In the genomic region with DNA sequence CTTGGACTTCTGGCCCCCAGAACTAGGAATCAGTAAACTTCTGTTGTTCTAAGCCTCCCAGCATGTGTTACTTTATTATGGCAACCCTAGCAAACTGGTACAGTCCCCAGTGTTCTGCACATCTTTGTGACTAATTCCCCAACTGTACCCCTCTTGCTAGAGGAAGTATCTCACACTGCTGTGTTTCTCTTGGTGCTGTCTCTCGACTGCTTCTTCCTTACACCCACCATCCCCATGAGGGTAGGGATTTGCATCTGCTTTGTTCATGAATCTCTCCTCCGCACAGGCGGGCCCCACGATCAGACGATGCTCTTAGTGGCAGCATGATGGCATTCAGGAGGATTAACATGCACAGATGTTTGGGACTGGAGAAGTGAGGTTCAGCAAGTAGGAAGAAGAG, we compare ENCODE assay signal across 22 cellular contexts. TPM values are rescaled to one million over a fixed set of nuclear protein-coding genes. Genes with fewer than 3 reads are reported as not detected.
A peak's percentile ranks its signal among the peaks of the same experiment; 100 is the strongest.
DNase-seq lines count a peak whose midpoint lies in the region; ATAC-seq and TF ChIP-seq lines count a peak whose summit lies in the region.
"Had no signal": no experiment of that assay in that cellular context is flagged by ENCODE, and none has a peak within 500 bp of the region (broad histone marks: within the 10 kb centered on the region; RNA-seq: fewer than 3 reads in every experiment).

No MANE protein-coding gene starts in this region.

- peaks cover 16% of the 10 kb centered on the region for H3K4me1 Mint-ChIP-seq in activated CD4-positive, alpha-beta memory T cell treated with anti-CD3 and anti-CD28 coated beads for 36 hours (ENCODE audit: low read depth)
- H3K4me1 Mint-ChIP-seq in activated CD4-positive, alpha-beta memory T cell treated with anti-CD3 and anti-CD28 coated beads, Interleukin-2, amount 10 ng/mL, durations not matched to agents 7 days and 5 days: peaks cover 23% of the 10 kb centered on the region

- H4K20me1 ChIP-seq in PC-3 (ENCODE audit: low read length): no peaks in the 10 kb centered on the region
- H4K20me1 ChIP-seq: BLaER1 had no signal

- H3K36me3 Mint-ChIP-seq in activated CD4-positive, alpha-beta memory T cell treated with anti-CD3 and anti-CD28 coated beads for 36 hours: no peaks in the 10 kb centered on the region
- H3K36me3 Mint-ChIP-seq in activated CD4-positive, alpha-beta memory T cell treated with anti-CD3 and anti-CD28 coated beads, Interleukin-2, amount 10 ng/mL, durations not matched to agents 7 days and 5 days (ENCODE audit: low read depth): no peaks in the 10 kb centered on the region
- H3K36me3 Mint-ChIP-seq: WTC11 had no signal

- intact Hi-C loops in activated CD4-positive, alpha-beta memory T cell treated with anti-CD3 and anti-CD28 coated beads for 36 hours (cut with micrococcal nuclease): loop anchor here (1.0 to 5.0 kb wide), 2 partner anchors 8 to 627 kb away; no protein-coding TSS in a partner anchor
- intact Hi-C loops in head of caudate nucleus (cut with DNase I) (no loop called here), PC-3 (cut with micrococcal nuclease) (no loop called here)

- no peak overlapping the region for H2AFZ ChIP-seq in PC-3 (ENCODE audit: low read length)

- no peaks in the 10 kb centered on the region for H3K9me2 ChIP-seq in PC-3 (replicated peaks; ENCODE audit: low read length)

- H3K4me3 ChIP-seq in H7 (ENCODE audit: insufficient read depth, low read depth, low read length) (no peak overlapping the region), PC-3 (ENCODE audit: low read length) (no peak overlapping the region)
- H3K4me3 ChIP-seq: BLaER1, left ventricle myocardium inferior, tibial nerve had no signal

- no peaks in the 10 kb centered on the region for H3K27me3 ChIP-seq in H7 (ENCODE audit: control insufficient read depth, insufficient read depth, low read length)
- no peaks in the 10 kb centered on the region for H3K27me3 ChIP-seq in PC-3 (ENCODE audit: low read length)
- H3K27me3 ChIP-seq: BLaER1, tibial nerve had no signal

- H3K9me3 Mint-ChIP-seq in activated CD4-positive, alpha-beta memory T cell treated with anti-CD3 and anti-CD28 coated beads for 36 hours: no peaks in the 10 kb centered on the region
- H3K9me3 Mint-ChIP-seq in activated CD4-positive, alpha-beta memory T cell treated with anti-CD3 and anti-CD28 coated beads, Interleukin-2, amount 10 ng/mL, durations not matched to agents 7 days and 5 days: no peaks in the 10 kb centered on the region
- H3K9me3 Mint-ChIP-seq: HFFc6, WTC11 had no signal

- CTCF ChIA-PET in activated CD4-positive, alpha-beta memory T cell treated with anti-CD3 and anti-CD28 coated beads for 36 hours (lab: Charles Lee): no interaction called here
- CTCF ChIA-PET in activated CD4-positive, alpha-beta memory T cell treated with anti-CD3 and anti-CD28 coated beads, Interleukin-2, amount 10 ng/mL, durations not matched to agents 7 days and 5 days (lab: Charles Lee): no interaction called here
- CTCF ChIA-PET in PC-3 (lab: Charles Lee): no interaction called here

- H3K9ac ChIP-seq in PC-3 (ENCODE audit: low read length): no peak overlapping the region
- H3K9ac ChIP-seq: BLaER1 had no signal

- H3K79me2 ChIP-seq in PC-3 (ENCODE audit: low read length): no peaks in the 10 kb centered on the region

- DNase-seq in activated CD4-positive, alpha-beta memory T cell treated with anti-CD3 and anti-CD28 coated beads for 36 hours: peak; percentile 11
- DNase-seq in activated CD4-positive, alpha-beta memory T cell treated with anti-CD3 and anti-CD28 coated beads, Interleukin-2, amount 10 ng/mL, durations not matched to agents 7 days and 5 days: no peak
- DNase-seq in head of caudate nucleus (peak in 28 of 42 donors; percentile 4 to 69 (median 35)), H7 (no peak), PC-3 (no peak)
- DNase-seq: activated effector memory CD4-positive, alpha-beta T cell treated with Interleukin-2 at 50 U/mL for 16 hours; amygdala; central memory CD4-positive, alpha-beta T cell; left ventricle myocardium inferior; NCI-H1092 treated with DMSO at 0.1 percent for 48 hours; NCI-H510A had no signal

- POLR2A ChIA-PET in activated CD4-positive, alpha-beta memory T cell treated with anti-CD3 and anti-CD28 coated beads for 36 hours (lab: Charles Lee): no interaction called here
- POLR2A ChIA-PET in activated CD4-positive, alpha-beta memory T cell treated with anti-CD3 and anti-CD28 coated beads, Interleukin-2, amount 10 ng/mL, durations not matched to agents 7 days and 5 days (lab: Charles Lee): no interaction called here
- POLR2A ChIA-PET in PC-3 (lab: Charles Lee; ENCODE audit: unreplicated experiment): no interaction called here

- no peak overlapping the region for H3K4me2 ChIP-seq in PC-3 (ENCODE audit: low read length)
- H3K4me2 ChIP-seq: BLaER1 had no signal

- no peaks in the 10 kb centered on the region for H3K9me3 ChIP-seq in PC-3 (ENCODE audit: low read length)
- H3K9me3 ChIP-seq: BLaER1, left ventricle myocardium inferior, neutrophil, tibial nerve had no signal

- no TSS peak for BruUV-seq in PC-3 (replicated peaks; lab: Mats Ljungman, UMichigan)

- no peak overlapping the region for H3K27ac ChIP-seq in PC-3 (ENCODE audit: low read length)
- H3K27ac ChIP-seq: BLaER1, left ventricle myocardium inferior, neutrophil, tibial nerve had no signal

- peaks cover 41% of the 10 kb centered on the region for H3K27me3 Mint-ChIP-seq in activated CD4-positive, alpha-beta memory T cell treated with anti-CD3 and anti-CD28 coated beads for 36 hours
- H3K27me3 Mint-ChIP-seq in activated CD4-positive, alpha-beta memory T cell treated with anti-CD3 and anti-CD28 coated beads, Interleukin-2, amount 10 ng/mL, durations not matched to agents 7 days and 5 days: peaks cover 33% of the 10 kb centered on the region

- no peak overlapping the region for H3K27ac Mint-ChIP-seq in activated CD4-positive, alpha-beta memory T cell treated with anti-CD3 and anti-CD28 coated beads for 36 hours
- no peak overlapping the region for H3K27ac Mint-ChIP-seq in activated CD4-positive, alpha-beta memory T cell treated with anti-CD3 and anti-CD28 coated beads, Interleukin-2, amount 10 ng/mL, durations not matched to agents 7 days and 5 days
- H3K27ac Mint-ChIP-seq: HFFc6, WTC11 had no signal

- ATAC-seq in GM21447 (IDR thresholded peaks at IDR 0.05; ENCODE audit: unreplicated experiment) (peak; percentile 53), HG03432 (IDR thresholded peaks at IDR 0.05; ENCODE audit: unreplicated experiment) (peak; percentile 84), SK-N-SH treated with all-trans-retinoic acid at 6 μM for 48 hours (no peak), PC-3 (no peak)
- ATAC-seq: esophagus mucosa, WTC11 had no signal

- no peaks in the 10 kb centered on the region for H3K4me1 ChIP-seq in PC-3 (ENCODE audit: insufficient read depth, low read length)
- H3K4me1 ChIP-seq: BLaER1, left ventricle myocardium inferior, tibial nerve had no signal

- H3K36me3 ChIP-seq in H7 (replicated peaks; ENCODE audit: control insufficient read depth, insufficient read depth, low read length) (no peaks in the 10 kb centered on the region), PC-3 (ENCODE audit: low read depth, low read length) (no peaks in the 10 kb centered on the region)
- H3K36me3 ChIP-seq: BLaER1, left ventricle myocardium inferior, neutrophil, tibial nerve had no signal

- no peak for TF ChIP-seq CTCF in PC-3 (conservative IDR thresholded peaks at IDR 0.05; ENCODE audit: low read depth, low read length)

- no peaks in the 10 kb centered on the region for H3F3A ChIP-seq in PC-3 (ENCODE audit: low read length, unreplicated experiment)

- no peak overlapping the region for H3K4me3 Mint-ChIP-seq in activated CD4-positive, alpha-beta memory T cell treated with anti-CD3 and anti-CD28 coated beads for 36 hours
- H3K4me3 Mint-ChIP-seq in activated CD4-positive, alpha-beta memory T cell treated with anti-CD3 and anti-CD28 coated beads, Interleukin-2, amount 10 ng/mL, durations not matched to agents 7 days and 5 days: no peak overlapping the region
- H3K4me3 Mint-ChIP-seq: HFFc6, WTC11 had no signal

TF ChIP-seq in SK-N-SH treated with all-trans-retinoic acid at 6 μM for 48 hours, 23 proteins besides CTCF, POLR2A, EP300 and RAD21 (continues in another document):
- TF ChIP-seq, protein P1, sequence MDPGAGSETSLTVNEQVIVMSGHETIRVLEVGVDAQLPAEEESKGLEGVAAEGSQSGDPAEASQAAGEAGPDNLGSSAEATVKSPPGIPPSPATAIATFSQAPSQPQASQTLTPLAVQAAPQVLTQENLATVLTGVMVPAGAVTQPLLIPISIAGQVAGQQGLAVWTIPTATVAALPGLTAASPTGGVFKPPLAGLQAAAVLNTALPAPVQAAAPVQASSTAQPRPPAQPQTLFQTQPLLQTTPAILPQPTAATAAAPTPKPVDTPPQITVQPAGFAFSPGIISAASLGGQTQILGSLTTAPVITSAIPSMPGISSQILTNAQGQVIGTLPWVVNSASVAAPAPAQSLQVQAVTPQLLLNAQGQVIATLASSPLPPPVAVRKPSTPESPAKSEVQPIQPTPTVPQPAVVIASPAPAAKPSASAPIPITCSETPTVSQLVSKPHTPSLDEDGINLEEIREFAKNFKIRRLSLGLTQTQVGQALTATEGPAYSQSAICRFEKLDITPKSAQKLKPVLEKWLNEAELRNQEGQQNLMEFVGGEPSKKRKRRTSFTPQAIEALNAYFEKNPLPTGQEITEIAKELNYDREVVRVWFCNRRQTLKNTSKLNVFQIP (CRISPR knock-in tag; IDR thresholded peaks at IDR 0.05; ENCODE audit: borderline replicate concordance, low read depth): no peak
- TF ChIP-seq PPARA (CRISPR knock-in tag; IDR thresholded peaks at IDR 0.05; ENCODE audit: borderline replicate concordance) (no peak), ZNF565 (CRISPR knock-in tag; conservative IDR thresholded peaks at IDR 0.05; ENCODE audit: low read depth) (no peak)
- TF ChIP-seq, protein P2, sequence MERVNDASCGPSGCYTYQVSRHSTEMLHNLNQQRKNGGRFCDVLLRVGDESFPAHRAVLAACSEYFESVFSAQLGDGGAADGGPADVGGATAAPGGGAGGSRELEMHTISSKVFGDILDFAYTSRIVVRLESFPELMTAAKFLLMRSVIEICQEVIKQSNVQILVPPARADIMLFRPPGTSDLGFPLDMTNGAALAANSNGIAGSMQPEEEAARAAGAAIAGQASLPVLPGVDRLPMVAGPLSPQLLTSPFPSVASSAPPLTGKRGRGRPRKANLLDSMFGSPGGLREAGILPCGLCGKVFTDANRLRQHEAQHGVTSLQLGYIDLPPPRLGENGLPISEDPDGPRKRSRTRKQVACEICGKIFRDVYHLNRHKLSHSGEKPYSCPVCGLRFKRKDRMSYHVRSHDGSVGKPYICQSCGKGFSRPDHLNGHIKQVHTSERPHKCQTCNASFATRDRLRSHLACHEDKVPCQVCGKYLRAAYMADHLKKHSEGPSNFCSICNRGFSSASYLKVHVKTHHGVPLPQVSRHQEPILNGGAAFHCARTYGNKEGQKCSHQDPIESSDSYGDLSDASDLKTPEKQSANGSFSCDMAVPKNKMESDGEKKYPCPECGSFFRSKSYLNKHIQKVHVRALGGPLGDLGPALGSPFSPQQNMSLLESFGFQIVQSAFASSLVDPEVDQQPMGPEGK (CRISPR knock-in tag; IDR thresholded peaks at IDR 0.05; ENCODE audit: borderline replicate concordance): no peak

RNA-seq across cellular contexts. Expression of a gene that starts 46.7 kb away (rescaled TPM):
- total RNA-seq in activated CD4-positive, alpha-beta memory T cell treated with anti-CD3 and anti-CD28 coated beads for 36 hours: under 1 TPM; 0.10 to 0.14 TPM
- total RNA-seq in activated CD4-positive, alpha-beta memory T cell treated with anti-CD3 and anti-CD28 coated beads, Interleukin-2, amount 10 ng/mL, durations not matched to agents 7 days and 5 days: under 1 TPM in 1 of 2 experiments, not detected in 1; 0.08 TPM
- total RNA-seq in H7 (2014; rRNA removed; shearing (Covaris generic)): 0.59 and 0.78 TPM in 2 replicates
- total RNA-seq in PC-3 (2014; rRNA removed): not detected in 2 replicates
- total RNA-seq: A172, HFFc6, SK-MEL-5 had no signal

Comparison
In these comparisons a context has a peak if more than half of its experiments do, and no peak if none do; other contexts are left out.
1. DNase-seq: peak in activated CD4-positive, alpha-beta memory T cell treated with anti-CD3 and anti-CD28 coated beads for 36 hours (single experiment) and head of caudate nucleus (28 of 42); none in activated CD4-positive, alpha-beta memory T cell treated with anti-CD3 and anti-CD28 coated beads, Interleukin-2, amount 10 ng/mL, durations not matched to agents 7 days and 5 days (single experiment), H7 (single experiment) and PC-3 (single experiment).
2. ATAC-seq: peak in GM21447 (single experiment) and HG03432 (single experiment); none in SK-N-SH treated with all-trans-retinoic acid at 6 μM for 48 hours (single experiment) and PC-3 (single experiment).